ENCODE assay signal across 20 cellular contexts in the genomic region with DNA sequence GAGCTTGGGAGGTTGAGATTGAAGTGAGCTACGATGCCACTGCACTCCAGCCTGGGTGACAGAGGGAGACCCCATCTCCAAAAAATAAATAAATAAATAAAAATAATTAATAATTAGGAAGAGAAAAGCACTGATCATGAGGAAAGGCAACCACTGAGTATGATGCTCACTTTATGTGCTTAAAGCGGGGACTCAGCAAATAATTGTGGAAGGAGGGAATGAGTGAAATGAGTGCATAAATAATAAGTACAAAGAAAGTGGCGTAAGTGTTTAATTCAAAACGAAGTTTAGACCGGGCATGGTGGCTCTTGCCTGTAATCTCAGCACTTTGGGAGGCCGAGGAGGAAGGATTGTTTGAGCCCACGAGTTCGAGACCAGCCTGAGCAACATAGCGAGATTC.
DNase-seq lines count a peak whose midpoint lies in the region; ATAC-seq and TF ChIP-seq lines count a peak whose summit lies in the region.
"Had no signal": no experiment of that assay in that cellular context is flagged by ENCODE, and none has a peak within 500 bp of the region (broad histone marks: within the 10 kb centered on the region; RNA-seq: fewer than 3 reads in every experiment).

No MANE protein-coding gene starts in this region.

- CTCF ChIA-PET in activated CD4-positive, alpha-beta T cell treated with anti-CD3 and anti-CD28 coated beads for 36 hours (lab: Charles Lee) = interaction anchor here (1.1 kb wide), 1 partner anchor 164 kb away, joined by 5 read pairs; no protein-coding TSS in a partner anchor
- CTCF ChIA-PET in Calu3 (lab: Charles Lee) = no interaction called here
- CTCF ChIA-PET in activated CD4-positive, alpha-beta memory T cell treated with anti-CD3 and anti-CD28 coated beads for 36 hours (lab: Charles Lee) = no interaction called here

- intact Hi-C loops in activated CD4-positive, alpha-beta T cell treated with anti-CD3 and anti-CD28 coated beads for 36 hours (cut with DNase I, micrococcal nuclease) = loop anchor here (5.0 kb wide), 3 partner anchors 135 to 260 kb away; no protein-coding TSS in a partner anchor
- intact Hi-C loops in Calu3 (cut with micrococcal nuclease; ENCODE audit: unreplicated experiment) = loop anchor here (10.0 kb wide), 1 partner anchor 72 kb away; no protein-coding TSS in a partner anchor
- intact Hi-C loops in activated CD4-positive, alpha-beta memory T cell treated with anti-CD3 and anti-CD28 coated beads for 36 hours (cut with micrococcal nuclease) = loop anchor here (5.0 to 10.0 kb wide), 4 partner anchors 135 to 958 kb away; no protein-coding TSS in a partner anchor

- POLR2A ChIA-PET in activated CD4-positive, alpha-beta T cell treated with anti-CD3 and anti-CD28 coated beads for 36 hours (lab: Charles Lee) = no interaction called here
- POLR2A ChIA-PET in activated CD4-positive, alpha-beta memory T cell treated with anti-CD3 and anti-CD28 coated beads for 36 hours (lab: Charles Lee) = interaction anchor here (1.0 to 2.6 kb wide), 4 partner anchors 44 to 123 kb away, joined by 3 to 21 read pairs (median 10); partner anchors contain the start of gene MKLN1

- no peaks in the 10 kb centered on the region for H3K9me3 Mint-ChIP-seq in activated CD4-positive, alpha-beta T cell treated with anti-CD3 and anti-CD28 coated beads for 36 hours (ENCODE audit: low read depth)
- no peaks in the 10 kb centered on the region for H3K9me3 Mint-ChIP-seq in Calu3 (ENCODE audit: low read depth, unreplicated experiment)
- no peaks in the 10 kb centered on the region for H3K9me3 Mint-ChIP-seq in activated CD4-positive, alpha-beta memory T cell treated with anti-CD3 and anti-CD28 coated beads for 36 hours
- H3K9me3 Mint-ChIP-seq in immature natural killer cell = no peaks in the 10 kb centered on the region
- H3K9me3 Mint-ChIP-seq: type B pancreatic cell had no signal

- BruUV-seq in Calu3 (replicated peaks; lab: Mats Ljungman, UMichigan) = no TSS peak

- H3K4me3 Mint-ChIP-seq in activated CD4-positive, alpha-beta T cell treated with anti-CD3 and anti-CD28 coated beads for 36 hours = no peak overlapping the region
- H3K4me3 Mint-ChIP-seq in Calu3 (ENCODE audit: low read depth, unreplicated experiment) (no peak overlapping the region), immature natural killer cell (no peak overlapping the region)
- H3K4me3 Mint-ChIP-seq in activated CD4-positive, alpha-beta memory T cell treated with anti-CD3 and anti-CD28 coated beads for 36 hours = no peak overlapping the region
- H3K4me3 Mint-ChIP-seq: type B pancreatic cell had no signal

- TF ChIP-seq CTCF in Calu3 (IDR thresholded peaks at IDR 0.05; ENCODE audit: unreplicated experiment) = no peak

- H3K27ac Mint-ChIP-seq in activated CD4-positive, alpha-beta T cell treated with anti-CD3 and anti-CD28 coated beads for 36 hours = peak overlapping the region; percentile 93
- H3K27ac Mint-ChIP-seq in Calu3 (ENCODE audit: unreplicated experiment) (peak overlapping the region; percentile 28), immature natural killer cell (peak overlapping the region in 5 of 6 donors; percentile 66 to 92 (median 86))
- peak overlapping the region; percentile 75 for H3K27ac Mint-ChIP-seq in activated CD4-positive, alpha-beta memory T cell treated with anti-CD3 and anti-CD28 coated beads for 36 hours
- H3K27ac Mint-ChIP-seq: type B pancreatic cell had no signal

- no peak for DNase-seq in activated CD4-positive, alpha-beta T cell treated with anti-CD3 and anti-CD28 coated beads for 36 hours
- no peak for DNase-seq in activated CD4-positive, alpha-beta T cell treated with anti-CD3 and anti-CD28 coated beads for 4 hours
- DNase-seq in Calu3 = no peak
- no peak for DNase-seq in activated CD4-positive, alpha-beta memory T cell treated with anti-CD3 and anti-CD28 coated beads for 36 hours
- DNase-seq in immature natural killer cell = no peak
- DNase-seq in SKM-1 treated with dmso at 0.1 percent for 144 hours (lab: John Stamatoyannopoulos, UW; ENCODE audit: unreplicated experiment) = no peak
- DNase-seq: 8988T; activated naive CD4-positive, alpha-beta T cell; BE2C; foreskin fibroblast; heart right ventricle; mesenchymal stem cell; MM.1S; NCI-H146; NCI-H526; ovary had no signal

- no peaks in the 10 kb centered on the region for H3K27me3 Mint-ChIP-seq in activated CD4-positive, alpha-beta T cell treated with anti-CD3 and anti-CD28 coated beads for 36 hours
- no peaks in the 10 kb centered on the region for H3K27me3 Mint-ChIP-seq in Calu3 (ENCODE audit: unreplicated experiment)
- H3K27me3 Mint-ChIP-seq in activated CD4-positive, alpha-beta memory T cell treated with anti-CD3 and anti-CD28 coated beads for 36 hours = no peaks in the 10 kb centered on the region
- H3K27me3 Mint-ChIP-seq in immature natural killer cell (ENCODE audit: low read depth in 3 of 3) = peaks cover 2 to 16% (median 11%) of the 10 kb centered on the region in 3 donors

- no peak for ATAC-seq in activated CD4-positive, alpha-beta T cell treated with anti-CD3 and anti-CD28 coated beads for 36 hours
- ATAC-seq in HG02610 (IDR thresholded peaks at IDR 0.05; ENCODE audit: unreplicated experiment) = no peak
- ATAC-seq in HG02973 (IDR thresholded peaks at IDR 0.05; ENCODE audit: unreplicated experiment) = no peak
- ATAC-seq: activated CD4-positive, CD25-positive, alpha-beta regulatory T cell treated with anti-CD3 and anti-CD28 coated beads, Interleukin-2, amount 50 U/mL, for 24 hours; heart right ventricle had no signal

- peaks cover 2% of the 10 kb centered on the region for H3K36me3 Mint-ChIP-seq in activated CD4-positive, alpha-beta T cell treated with anti-CD3 and anti-CD28 coated beads for 36 hours (ENCODE audit: low read depth)
- H3K36me3 Mint-ChIP-seq in Calu3 (ENCODE audit: insufficient read depth, unreplicated experiment) (peaks cover 11% of the 10 kb centered on the region), immature natural killer cell (no peaks in the 10 kb centered on the region)
- H3K36me3 Mint-ChIP-seq in activated CD4-positive, alpha-beta memory T cell treated with anti-CD3 and anti-CD28 coated beads for 36 hours = no peaks in the 10 kb centered on the region
- H3K36me3 Mint-ChIP-seq: type B pancreatic cell had no signal

- H3K4me1 Mint-ChIP-seq in activated CD4-positive, alpha-beta T cell treated with anti-CD3 and anti-CD28 coated beads for 36 hours = peaks cover 56% of the 10 kb centered on the region
- H3K4me1 Mint-ChIP-seq in Calu3 (ENCODE audit: low read depth, unreplicated experiment) = peaks cover 48% of the 10 kb centered on the region
- peaks cover 56% of the 10 kb centered on the region for H3K4me1 Mint-ChIP-seq in activated CD4-positive, alpha-beta memory T cell treated with anti-CD3 and anti-CD28 coated beads for 36 hours (ENCODE audit: low read depth)
- peaks cover 44 to 46% of the 10 kb centered on the region in 2 donors for H3K4me1 Mint-ChIP-seq in immature natural killer cell

Comparison
In these comparisons a context has a peak if more than half of its experiments do, and no peak if none do; other contexts are left out.
1. H3K27ac Mint-ChIP-seq: peak in every context shown above with its lines; median percentile 93 in activated CD4-positive, alpha-beta T cell treated with anti-CD3 and anti-CD28 coated beads for 36 hours; 86 in immature natural killer cell; 75 in activated CD4-positive, alpha-beta memory T cell treated with anti-CD3 and anti-CD28 coated beads for 36 hours; 28 in Calu3.